ENCODE assay signal across 1 cellular context in the genomic region with DNA sequence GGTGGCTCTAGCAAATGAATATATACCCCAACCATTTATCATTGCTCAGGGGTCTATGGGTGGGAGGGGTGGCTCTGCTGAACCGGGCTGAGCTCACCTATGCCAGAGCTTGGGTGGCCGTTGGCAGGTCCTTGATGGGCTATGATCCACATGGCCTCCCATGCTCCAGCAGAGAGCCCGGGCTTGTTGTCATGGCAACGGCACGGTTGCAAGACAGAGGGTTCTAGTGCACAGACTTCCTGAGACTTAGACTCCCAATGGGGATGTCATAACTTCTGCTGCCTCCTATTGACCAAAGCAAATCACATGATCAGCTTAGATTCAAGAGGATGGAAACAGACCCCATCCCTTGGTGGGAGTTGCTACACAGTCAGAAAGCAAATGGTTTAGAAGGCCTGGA.
TF ChIP-seq lines count a peak whose summit lies in the region.

No MANE protein-coding gene starts in this region.

TF ChIP-seq in HepG2, 621 proteins besides CTCF, POLR2A, EP300 and RAD21:
- no peak for TF ChIP-seq TCF7L2 (IDR thresholded peaks at IDR 0.05; ENCODE audit: low read depth, low read length)
- peak; percentile 57; the same call in 1 of the 2 replicates for TF ChIP-seq RFX1 (IDR thresholded peaks at IDR 0.05)
